ENCODE assay signal across 2 cellular contexts in the genomic region with DNA sequence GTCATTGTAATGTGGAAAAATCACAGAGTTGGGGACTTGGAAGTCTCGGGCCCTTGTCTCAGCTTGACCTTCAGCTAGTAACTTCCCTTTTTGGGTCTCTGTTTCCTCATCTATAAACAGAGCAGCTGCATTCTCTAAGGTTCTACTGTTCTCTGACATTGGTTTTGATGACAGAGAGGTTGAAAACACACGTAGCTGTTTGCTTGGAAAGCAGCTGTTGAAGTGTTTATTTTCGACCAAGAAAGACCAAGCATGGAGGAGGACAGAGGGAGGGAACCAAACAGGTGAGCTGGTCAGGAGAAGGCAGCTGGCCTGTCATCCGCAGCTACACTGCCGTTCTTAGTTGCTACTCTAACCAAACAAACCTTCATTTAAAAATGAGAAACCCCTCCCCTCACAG.
TF ChIP-seq lines count a peak whose summit lies in the region.

No MANE protein-coding gene starts in this region.

TF ChIP-seq in IMR-90, 13 proteins besides CTCF, POLR2A, EP300 and RAD21 (continued from another document):
- no peak for TF ChIP-seq CEBPB (IDR thresholded peaks at IDR 0.05; ENCODE audit: low read depth, low read length)
- no peak for TF ChIP-seq BHLHE40 (IDR thresholded peaks at IDR 0.05; ENCODE audit: low read depth, low read length)
- no peak for TF ChIP-seq CHD1 (IDR thresholded peaks at IDR 0.05; ENCODE audit: low read depth, low read length)
- TF ChIP-seq MAZ (IDR thresholded peaks at IDR 0.05; ENCODE audit: borderline replicate concordance, low read depth, low read length) = no peak
- TF ChIP-seq, protein P1, sequence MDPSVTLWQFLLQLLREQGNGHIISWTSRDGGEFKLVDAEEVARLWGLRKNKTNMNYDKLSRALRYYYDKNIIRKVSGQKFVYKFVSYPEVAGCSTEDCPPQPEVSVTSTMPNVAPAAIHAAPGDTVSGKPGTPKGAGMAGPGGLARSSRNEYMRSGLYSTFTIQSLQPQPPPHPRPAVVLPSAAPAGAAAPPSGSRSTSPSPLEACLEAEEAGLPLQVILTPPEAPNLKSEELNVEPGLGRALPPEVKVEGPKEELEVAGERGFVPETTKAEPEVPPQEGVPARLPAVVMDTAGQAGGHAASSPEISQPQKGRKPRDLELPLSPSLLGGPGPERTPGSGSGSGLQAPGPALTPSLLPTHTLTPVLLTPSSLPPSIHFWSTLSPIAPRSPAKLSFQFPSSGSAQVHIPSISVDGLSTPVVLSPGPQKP (IDR thresholded peaks at IDR 0.05; ENCODE audit: borderline replicate concordance, low read depth, low read length) = no peak
- no peak for TF ChIP-seq MXI1 (IDR thresholded peaks at IDR 0.05; ENCODE audit: borderline replicate concordance, low read depth, low read length)
- no peak for TF ChIP-seq NFE2L2 (IDR thresholded peaks at IDR 0.05; ENCODE audit: low read depth, low read length)
- TF ChIP-seq RCOR1 (IDR thresholded peaks at IDR 0.05; ENCODE audit: insufficient replicate concordance, low read length) = no peak
- TF ChIP-seq, protein P2, sequence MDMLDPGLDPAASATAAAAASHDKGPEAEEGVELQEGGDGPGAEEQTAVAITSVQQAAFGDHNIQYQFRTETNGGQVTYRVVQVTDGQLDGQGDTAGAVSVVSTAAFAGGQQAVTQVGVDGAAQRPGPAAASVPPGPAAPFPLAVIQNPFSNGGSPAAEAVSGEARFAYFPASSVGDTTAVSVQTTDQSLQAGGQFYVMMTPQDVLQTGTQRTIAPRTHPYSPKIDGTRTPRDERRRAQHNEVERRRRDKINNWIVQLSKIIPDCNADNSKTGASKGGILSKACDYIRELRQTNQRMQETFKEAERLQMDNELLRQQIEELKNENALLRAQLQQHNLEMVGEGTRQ (IDR thresholded peaks at IDR 0.05; ENCODE audit: low read depth, low read length) = no peak
- no peak for TF ChIP-seq MAFK (IDR thresholded peaks at IDR 0.05; ENCODE audit: low read depth, low read length)
- TF ChIP-seq SMC3 (IDR thresholded peaks at IDR 0.05; ENCODE audit: low read depth, low read length) = no peak
- no peak for TF ChIP-seq RFX5 (IDR thresholded peaks at IDR 0.05; ENCODE audit: low read depth, low read length)

TF ChIP-seq in neural cell, 6 proteins besides CTCF, POLR2A, EP300 and RAD21 (continued from another document):
- TF ChIP-seq MXI1 (conservative IDR thresholded peaks at IDR 0.05; ENCODE audit: poor library complexity, severe bottlenecking) (no peak), TAF1 (IDR thresholded peaks at IDR 0.05; ENCODE audit: low read depth) (no peak), EZH2 (IDR thresholded peaks at IDR 0.05; ENCODE audit: borderline replicate concordance, insufficient read depth, low read length, poor library complexity, severe bottlenecking) (no peak)
- TF ChIP-seq, protein P3, sequence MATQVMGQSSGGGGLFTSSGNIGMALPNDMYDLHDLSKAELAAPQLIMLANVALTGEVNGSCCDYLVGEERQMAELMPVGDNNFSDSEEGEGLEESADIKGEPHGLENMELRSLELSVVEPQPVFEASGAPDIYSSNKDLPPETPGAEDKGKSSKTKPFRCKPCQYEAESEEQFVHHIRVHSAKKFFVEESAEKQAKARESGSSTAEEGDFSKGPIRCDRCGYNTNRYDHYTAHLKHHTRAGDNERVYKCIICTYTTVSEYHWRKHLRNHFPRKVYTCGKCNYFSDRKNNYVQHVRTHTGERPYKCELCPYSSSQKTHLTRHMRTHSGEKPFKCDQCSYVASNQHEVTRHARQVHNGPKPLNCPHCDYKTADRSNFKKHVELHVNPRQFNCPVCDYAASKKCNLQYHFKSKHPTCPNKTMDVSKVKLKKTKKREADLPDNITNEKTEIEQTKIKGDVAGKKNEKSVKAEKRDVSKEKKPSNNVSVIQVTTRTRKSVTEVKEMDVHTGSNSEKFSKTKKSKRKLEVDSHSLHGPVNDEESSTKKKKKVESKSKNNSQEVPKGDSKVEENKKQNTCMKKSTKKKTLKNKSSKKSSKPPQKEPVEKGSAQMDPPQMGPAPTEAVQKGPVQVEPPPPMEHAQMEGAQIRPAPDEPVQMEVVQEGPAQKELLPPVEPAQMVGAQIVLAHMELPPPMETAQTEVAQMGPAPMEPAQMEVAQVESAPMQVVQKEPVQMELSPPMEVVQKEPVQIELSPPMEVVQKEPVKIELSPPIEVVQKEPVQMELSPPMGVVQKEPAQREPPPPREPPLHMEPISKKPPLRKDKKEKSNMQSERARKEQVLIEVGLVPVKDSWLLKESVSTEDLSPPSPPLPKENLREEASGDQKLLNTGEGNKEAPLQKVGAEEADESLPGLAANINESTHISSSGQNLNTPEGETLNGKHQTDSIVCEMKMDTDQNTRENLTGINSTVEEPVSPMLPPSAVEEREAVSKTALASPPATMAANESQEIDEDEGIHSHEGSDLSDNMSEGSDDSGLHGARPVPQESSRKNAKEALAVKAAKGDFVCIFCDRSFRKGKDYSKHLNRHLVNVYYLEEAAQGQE (IDR thresholded peaks at IDR 0.05; ENCODE audit: borderline replicate concordance) = no peak
